In genomic region chr10:30854656-30855055, GRCh38 we compare ENCODE assay signal across 19 cellular contexts.
"Had no signal": no experiment of that assay in that cellular context is flagged by ENCODE, and none has a peak within 500 bp of the region (broad histone marks: within the 10 kb centered on the region; RNA-seq: fewer than 3 reads in every experiment).

No MANE protein-coding gene starts in this region.

- H3K27ac ChIP-seq: ascending aorta, lower lobe of right lung, parathyroid adenoma, WERI-Rb-1 had no signal

- H3K9me3 Mint-ChIP-seq: activated naive CD4-positive, alpha-beta T cell treated with anti-CD3 and anti-CD28 coated beads for 36 hours; activated T-helper 2 cell treated with anti-CD3 and anti-CD28 coated beads, Interferon-gamma antibody, Interleukin-2, Interleukin-4, amounts not matched to agents 10 μg/mL and 5 μg/mL and 100 μg/mL, durations not matched to agents 14 hours and 24 hours and 36 hours; stimulated activated memory B cell treated with anti-CD40 and anti-IgM and Interleukin-4, amounts not matched to agents 10 μg/mL and 1 μg/mL and 100 μg/mL, for 72 hours had no signal

- H3K27me3 Mint-ChIP-seq: activated CD8-positive, alpha-beta memory T cell treated with anti-CD3 and anti-CD28 coated beads, Interleukin-2, amount 10 ng/mL, durations not matched to agents 7 days and 5 days; stimulated activated memory B cell treated with anti-CD40 and anti-IgM and Interleukin-4, amounts not matched to agents 10 μg/mL and 1 μg/mL and 100 μg/mL, for 72 hours had no signal

- H3K36me3 Mint-ChIP-seq: activated CD8-positive, alpha-beta memory T cell treated with anti-CD3 and anti-CD28 coated beads, Interleukin-2, amount 10 ng/mL, durations not matched to agents 7 days and 5 days had no signal

- H3K4me1 Mint-ChIP-seq: activated CD8-positive, alpha-beta memory T cell treated with anti-CD3 and anti-CD28 coated beads, Interleukin-2, amount 10 ng/mL, durations not matched to agents 7 days and 5 days; stimulated activated memory B cell treated with anti-CD40 and anti-IgM and Interleukin-4, amounts not matched to agents 10 μg/mL and 1 μg/mL and 100 μg/mL, for 72 hours had no signal

- H3K79me2 ChIP-seq: parathyroid adenoma had no signal

- H3K4me3 ChIP-seq: ascending aorta, lower lobe of right lung had no signal

- ATAC-seq: activated CD8-positive, alpha-beta memory T cell treated with anti-CD3 and anti-CD28 coated beads, Interleukin-2, amount 10 ng/mL, durations not matched to agents 7 days and 5 days; lower lobe of right lung; stimulated activated memory B cell treated with anti-CD40 and anti-IgM and Interleukin-4, amounts not matched to agents 10 μg/mL and 1 μg/mL and 100 μg/mL, for 72 hours had no signal

- H3K27me3 ChIP-seq: ascending aorta had no signal

- H3K9ac ChIP-seq: parathyroid adenoma had no signal

- H3K36me3 ChIP-seq: WERI-Rb-1 had no signal

- FAIRE-seq: colon, kidney, urothelium cell line had no signal

- H3K9me3 ChIP-seq: ascending aorta, lower lobe of right lung had no signal

- H2AFZ ChIP-seq: parathyroid adenoma had no signal

- H3K4me3 Mint-ChIP-seq: activated CD8-positive, alpha-beta memory T cell treated with anti-CD3 and anti-CD28 coated beads, Interleukin-2, amount 10 ng/mL, durations not matched to agents 7 days and 5 days; activated naive CD4-positive, alpha-beta T cell treated with anti-CD3 and anti-CD28 coated beads for 36 hours; stimulated activated memory B cell treated with anti-CD40 and anti-IgM and Interleukin-4, amounts not matched to agents 10 μg/mL and 1 μg/mL and 100 μg/mL, for 72 hours had no signal

- DNase-seq: activated CD4-positive, alpha-beta T cell treated with anti-CD3 and anti-CD28 coated beads, Interleukin-2, amount 50 U/mL, for 48 hours; activated CD8-positive, alpha-beta memory T cell treated with anti-CD3 and anti-CD28 coated beads, Interleukin-2, amount 10 ng/mL, durations not matched to agents 7 days and 5 days; activated naive CD4-positive, alpha-beta T cell treated with anti-CD3 and anti-CD28 coated beads for 36 hours; activated T-cell treated with anti-CD3 and anti-CD28 coated beads, Interleukin-2, amount 50 U/mL, for 1 hour; effector CD4-positive, alpha-beta T cell; foreskin fibroblast; glutamatergic neuron; hypothalamus; kidney; lower lobe of right lung; stimulated activated CD4-positive, alpha-beta T cell treated with anti-CD3 and anti-CD28 coated beads, Interleukin-12 subunit alpha, Interleukin-12 subunit beta, amount 100 ng/mL, for 4 hours; T-helper 1 cell; WERI-Rb-1 had no signal

- H3K27ac Mint-ChIP-seq: activated CD8-positive, alpha-beta memory T cell treated with anti-CD3 and anti-CD28 coated beads, Interleukin-2, amount 10 ng/mL, durations not matched to agents 7 days and 5 days; activated naive CD4-positive, alpha-beta T cell treated with anti-CD3 and anti-CD28 coated beads for 36 hours; activated T-helper 2 cell treated with anti-CD3 and anti-CD28 coated beads, Interferon-gamma antibody, Interleukin-2, Interleukin-4, amounts not matched to agents 10 μg/mL and 5 μg/mL and 100 μg/mL, durations not matched to agents 14 hours and 24 hours and 36 hours; stimulated activated memory B cell treated with anti-CD40 and anti-IgM and Interleukin-4, amounts not matched to agents 10 μg/mL and 1 μg/mL and 100 μg/mL, for 72 hours had no signal
